ENCODE assay signal across 10 cellular contexts in the genomic region with DNA sequence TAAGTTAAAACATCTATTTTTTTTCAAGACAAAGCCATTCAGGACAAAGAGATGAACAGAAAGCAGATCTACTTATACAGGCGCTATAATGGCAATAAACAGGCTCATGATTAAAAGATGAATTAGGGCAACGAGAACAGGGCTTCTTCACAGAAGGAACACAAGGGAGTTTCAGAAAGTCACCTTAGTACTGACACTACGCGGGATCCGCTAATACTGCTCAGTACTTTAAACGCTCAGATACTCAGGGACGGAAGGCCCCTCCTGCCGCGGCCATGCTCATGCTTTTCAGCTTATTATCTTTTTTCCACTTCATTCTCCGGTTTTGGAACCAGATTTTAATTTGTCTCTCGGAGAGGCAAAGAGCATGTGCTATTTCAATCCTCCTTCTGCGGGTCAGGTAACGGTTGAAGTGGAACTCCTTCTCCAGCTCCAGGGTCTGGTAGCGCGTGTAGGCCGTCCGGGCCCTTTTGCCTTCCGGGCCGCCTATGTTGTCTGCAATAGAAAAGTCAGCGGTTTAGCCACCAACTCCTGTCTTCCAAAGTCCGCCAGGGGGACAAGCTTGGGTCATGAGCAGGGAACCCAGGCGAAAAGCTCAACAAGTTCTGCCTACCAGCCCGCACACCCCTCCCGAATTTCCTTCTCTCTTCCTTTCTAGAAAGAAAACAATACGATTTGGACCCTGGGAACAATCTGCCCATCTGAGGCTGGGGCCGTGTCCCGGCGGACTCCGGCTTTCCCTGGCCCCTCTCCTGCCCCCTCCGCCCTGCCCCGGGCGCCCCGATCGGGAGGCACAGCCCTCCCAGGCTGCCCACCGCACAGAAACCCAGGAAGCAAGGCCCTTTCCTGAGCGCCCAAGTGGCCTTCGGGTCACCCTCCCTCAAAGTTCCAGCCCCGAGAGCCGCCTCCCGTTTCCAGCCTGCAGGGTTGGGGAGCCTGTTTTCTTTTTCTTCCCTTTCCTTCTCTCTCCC. TPM values are rescaled to one million over a fixed set of nuclear protein-coding genes. Genes with fewer than 3 reads are reported as not detected.
DNase-seq lines count a peak whose midpoint lies in the region; ATAC-seq and TF ChIP-seq lines count a peak whose summit lies in the region.
"Had no signal": no experiment of that assay in that cellular context is flagged by ENCODE, and none has a peak within 500 bp of the region (broad histone marks: within the 10 kb centered on the region; RNA-seq: fewer than 3 reads in every experiment).

No MANE protein-coding gene starts in this region.

- H3K4me3 Mint-ChIP-seq in MCF 10A (ENCODE audit: unreplicated experiment) = peak overlapping the region; percentile 100
- H3K4me3 Mint-ChIP-seq: activated T-cell treated with anti-CD3 and anti-CD28 coated beads, Interleukin-2, amount 50 U/mL, for 4 hours had no signal

- TF ChIP-seq CTCF in MCF 10A (IDR thresholded peaks at IDR 0.05; ENCODE audit: unreplicated experiment) (peak; percentile 23), liver (IDR thresholded peaks at IDR 0.05; ENCODE audit: low read depth, low read length, missing input control) (peak; percentile 2), spleen (IDR thresholded peaks at IDR 0.05 in 8 of 11, conservative IDR thresholded peaks at IDR 0.05 in 3 of 11) (peak in 4 of 11 experiments; percentile 9 to 33 (median 24))

- H3K9me3 Mint-ChIP-seq in MCF 10A (ENCODE audit: unreplicated experiment) = no peaks in the 10 kb centered on the region
- H3K9me3 Mint-ChIP-seq: activated T-cell treated with anti-CD3 and anti-CD28 coated beads, Interleukin-2, amount 50 U/mL, for 4 hours had no signal

- intact Hi-C loops in MCF 10A (cut with micrococcal nuclease) = loop anchor here (5.0 kb wide), 3 partner anchors 475 to 940 kb away; partner anchors contain the start of genes CBX3 and HNRNPA2B1
- intact Hi-C loops in spleen (cut with DNase I; ENCODE audit: low total_unique reads) = loop anchor here (2.0 kb wide), 1 partner anchor 453 kb away; no protein-coding TSS in a partner anchor

- peaks cover 0 to 11% (median 0%) of the 10 kb centered on the region in 4 donors for H3K9me3 ChIP-seq in liver (ENCODE audit: control insufficient read depth in 4 of 4, low read length in 3 of 4)
- no peaks in the 10 kb centered on the region for H3K9me3 ChIP-seq in spleen

- H3K36me3 ChIP-seq in liver (ENCODE audit: control insufficient read depth in 4 of 4, insufficient read depth in 3 of 4, low read depth in 1 of 4, low read length in 3 of 4) = no peaks in the 10 kb centered on the region
- H3K36me3 ChIP-seq in spleen = no peaks in the 10 kb centered on the region

- peaks cover 29% of the 10 kb centered on the region for H3K36me3 Mint-ChIP-seq in MCF 10A (ENCODE audit: insufficient read depth, unreplicated experiment)

- POLR2A ChIA-PET in MCF 10A (lab: Yijun Ruan, JAX) (interaction anchor here (0.6 to 7.2 kb wide), 27 partner anchors 7 to 1216 kb away, joined by 3 to 459 read pairs (median 12); partner anchors contain the start of genes HNRNPA2B1, HOXA1, HOXA4 and HOXA9), HEK293T (lab: Yijun Ruan, JAX) (interaction anchor here (0.9 to 3.5 kb wide), 17 partner anchors 9 to 455 kb away, joined by 3 to 15 read pairs (median 5); partner anchors contain the start of genes HOXA11, HOXA3, HOXA4 and HOXA7)

- WGBS in liver = 24% methylated on average over 40 of the region's 40 CpGs
- WGBS in spleen, 5 donors = 53 to 80% (median 77%) methylated on average over 40 of the region's 40 CpGs

- peaks cover 0 to 14% (median 8%) of the 10 kb centered on the region in 4 donors for H3K4me1 ChIP-seq in liver (ENCODE audit: control insufficient read depth in 4 of 4, insufficient read depth in 4 of 4, low read length in 3 of 4)
- peaks cover 0 to 27% (median 3%) of the 10 kb centered on the region in 6 donors for H3K4me1 ChIP-seq in spleen

- H3K27me3 ChIP-seq in liver (ENCODE audit: control insufficient read depth in 4 of 4, insufficient read depth in 4 of 4, low read length in 3 of 4) = peaks cover 4 to 30% (median 14%) of the 10 kb centered on the region in 4 donors
- H3K27me3 ChIP-seq in spleen (replicated peaks in 1 of 7) = peaks cover 0 to 73% (median 17%) of the 10 kb centered on the region in 7 donors

- no peaks in the 10 kb centered on the region for H3K27me3 Mint-ChIP-seq in MCF 10A (ENCODE audit: insufficient read depth, unreplicated experiment)

- H3K27ac Mint-ChIP-seq in MCF 10A (ENCODE audit: low read depth, unreplicated experiment) = peak overlapping the region; percentile 99

- H3K4me3 ChIP-seq in liver (ENCODE audit: low read depth in 1 of 3, low read length in 3 of 3) = peak overlapping the region in 1 of 3 donors; percentile 45
- peak overlapping the region; percentile 44 to 77 (median 49) for H3K4me3 ChIP-seq in spleen

- CTCF ChIA-PET in MCF 10A (lab: Yijun Ruan, JAX) (interaction anchor here (0.6 to 6.7 kb wide), 20 partner anchors 8 to 772 kb away, joined by 3 to 190 read pairs (median 6); no protein-coding TSS in a partner anchor), HEK293T (lab: Yijun Ruan, JAX) (interaction anchor here (0.8 to 2.4 kb wide), 7 partner anchors 8 to 770 kb away, joined by 3 to 13 read pairs (median 4); no protein-coding TSS in a partner anchor)

- TF ChIP-seq POLR2A in spleen (IDR thresholded peaks at IDR 0.05) = no peak

- no peak overlapping the region for H3K9ac ChIP-seq in liver (ENCODE audit: low read depth in 1 of 2, low read length in 2 of 2)

- no peak for TF ChIP-seq RAD21 in liver (IDR thresholded peaks at IDR 0.05)

- DNase-seq in HuH-7.5 (ENCODE audit: low spot score) (peak; percentile 96), MCF 10A (ENCODE audit: unreplicated experiment) (peak; percentile 79), spleen (peak; percentile 68), HEK293T (ENCODE audit: extremely low spot score) (no peak), NCI-H2107 treated with DMSO at 0.1 percent for 48 hours (lab: John Stamatoyannopoulos, UW; ENCODE audit: unreplicated experiment) (no peak)
- DNase-seq: activated T-cell treated with anti-CD3 and anti-CD28 coated beads, Interleukin-2, amount 50 U/mL, for 4 hours had no signal

- no TSS peak for BruUV-seq in MCF 10A (replicated peaks; lab: Mats Ljungman, UMichigan)

- peaks cover 36% of the 10 kb centered on the region for H3K4me1 Mint-ChIP-seq in MCF 10A (ENCODE audit: insufficient read depth, unreplicated experiment)

- H3K27ac ChIP-seq in liver (ENCODE audit: low read depth in 1 of 2, low read length in 2 of 2) (peak overlapping the region in 1 of 2 donors; percentile 72), spleen (peak overlapping the region; percentile 66 to 95 (median 82))

- ATAC-seq in HG03095 (IDR thresholded peaks at IDR 0.05; ENCODE audit: unreplicated experiment) = no peak
- no peak for ATAC-seq in activated CD4-positive, CD25-positive, alpha-beta regulatory T cell treated with anti-CD3 and anti-CD28 coated beads, Interleukin-2, amount 50 U/mL, for 24 hours

TF ChIP-seq in liver, 16 proteins besides CTCF, POLR2A, EP300 and RAD21 (continues in another document):
- no peak for TF ChIP-seq NR2F2 (IDR thresholded peaks at IDR 0.05)
- no peak for TF ChIP-seq FOXA2 (IDR thresholded peaks at IDR 0.05)

TF ChIP-seq in HEK293T, 16 proteins besides CTCF, POLR2A, EP300 and RAD21:
- TF ChIP-seq BHLHE40 (IDR thresholded peaks at IDR 0.05; ENCODE audit: borderline replicate concordance) = no peak
- no peak for TF ChIP-seq L3MBTL2 (conservative IDR thresholded peaks at IDR 0.05)
- TF ChIP-seq SP1 (IDR thresholded peaks at IDR 0.05) = no peak
- no peak for TF ChIP-seq NFRKB (IDR thresholded peaks at IDR 0.05)
- no peak for TF ChIP-seq FOXM1 (IDR thresholded peaks at IDR 0.05; ENCODE audit: borderline replicate concordance)
- no peak for TF ChIP-seq CTBP1 (IDR thresholded peaks at IDR 0.05; ENCODE audit: borderline replicate concordance)
- no peak for TF ChIP-seq ELF4 (IDR thresholded peaks at IDR 0.05)
- TF ChIP-seq SUZ12 (IDR thresholded peaks at IDR 0.05) = no peak
- TF ChIP-seq FOXA1 (IDR thresholded peaks at IDR 0.05) = no peak
- no peak for TF ChIP-seq PKNOX1 (IDR thresholded peaks at IDR 0.05)
- no peak for TF ChIP-seq HDGF (IDR thresholded peaks at IDR 0.05; ENCODE audit: borderline replicate concordance)
- no peak for TF ChIP-seq LEF1 (IDR thresholded peaks at IDR 0.05; ENCODE audit: borderline replicate concordance)
- no peak for TF ChIP-seq TARDBP (IDR thresholded peaks at IDR 0.05)
- no peak for TF ChIP-seq FOXK2 (IDR thresholded peaks at IDR 0.05)
- no peak for TF ChIP-seq ARNT (IDR thresholded peaks at IDR 0.05)
- TF ChIP-seq ZNF384 (IDR thresholded peaks at IDR 0.05) = no peak

RNA-seq across cellular contexts. Expression of gene HOXA5, which starts 1.6 kb away (rescaled TPM):
- 7.4 and 8.8 TPM in 2 replicates for total RNA-seq in MCF 10A (2022)
- 1 to 10 TPM in 1 of 2 donors, under 1 TPM in 1; 0.42 to 2.1 TPM for total RNA-seq in liver
- under 1 TPM; 0.40 to 0.90 TPM for polyA plus RNA-seq in liver
- total RNA-seq in spleen = 1 to 10 TPM; 3.0 to 9.3 (median 6.9) TPM
- polyA plus RNA-seq in spleen = 1 to 10 TPM; 1.6 to 2.3 (median 2.2) TPM
- total RNA-seq: activated T-cell treated with anti-CD3 and anti-CD28 coated beads, Interleukin-2, amount 50 U/mL, for 4 hours; frontal cortex had no signal

RNA-seq across cellular contexts. Expression of gene HOXA6, which starts 5.7 kb away (rescaled TPM):
- total RNA-seq in MCF 10A (2022) (0.96 and 2.0 TPM in 2 replicates), liver (under 1 TPM in 1 of 2 donors, not detected in 1; 0.23 TPM), spleen (1 to 10 TPM in 5 of 7 donors, under 1 TPM in 2; 0.38 to 2.0 (median 1.4) TPM)
- polyA plus RNA-seq in liver (not detected), spleen (under 1 TPM in 1 of 3 donors, not detected in 2; 0.26 TPM)
- total RNA-seq: activated T-cell treated with anti-CD3 and anti-CD28 coated beads, Interleukin-2, amount 50 U/mL, for 4 hours; frontal cortex had no signal

RNA-seq across cellular contexts. Expression of gene HOXA3, which starts 10.5 kb away (rescaled TPM):
- total RNA-seq in MCF 10A (2022) (8.2 and 14.0 TPM in 2 replicates), liver (under 1 TPM; 0.17 to 0.28 TPM), spleen (1 to 10 TPM in 5 of 7 donors, under 1 TPM in 2; 0.51 to 6.1 (median 2.2) TPM)
- polyA plus RNA-seq in liver (under 1 TPM; 0.11 to 0.23 TPM), spleen (1 to 10 TPM in 1 of 3 donors, under 1 TPM in 2; 0.57 to 1.4 (median 0.62) TPM)
- total RNA-seq: activated T-cell treated with anti-CD3 and anti-CD28 coated beads, Interleukin-2, amount 50 U/mL, for 4 hours; frontal cortex had no signal

RNA-seq across cellular contexts. Expression of gene HOXA4, which starts 11.3 kb away (rescaled TPM):
- 2.6 and 3.7 TPM in 2 replicates for total RNA-seq in MCF 10A (2022)
- under 1 TPM; 0.17 to 0.28 TPM for total RNA-seq in liver
- polyA plus RNA-seq in liver = 1 to 10 TPM in 1 of 2 donors, under 1 TPM in 1; 0.32 to 1.1 TPM
- total RNA-seq in spleen = 10 to 100 TPM in 1 of 7 donors, 1 to 10 TPM in 6; 2.7 to 10.8 (median 4.6) TPM
- polyA plus RNA-seq in spleen = 1 to 10 TPM; 2.1 to 5.9 (median 3.6) TPM
- total RNA-seq: frontal cortex had no signal

RNA-seq across cellular contexts. Expression of gene HOXA7, which starts 14.6 kb away (rescaled TPM):
- total RNA-seq in MCF 10A (2022) (0.29 and 0.44 TPM in 2 replicates), liver (under 1 TPM; under 0.01 to 0.05 TPM), spleen (1 to 10 TPM; 1.0 to 8.0 (median 2.6) TPM)
- polyA plus RNA-seq in liver (not detected), spleen (1 to 10 TPM in 1 of 3 donors, under 1 TPM in 2; 0.55 to 1.4 (median 0.80) TPM)
- total RNA-seq: activated T-cell treated with anti-CD3 and anti-CD28 coated beads, Interleukin-2, amount 50 U/mL, for 4 hours; frontal cortex had no signal

Comparison
In these comparisons a context has a peak if more than half of its experiments do, and no peak if none do; other contexts are left out.
1. DNase-seq: peak in HuH-7.5 (single experiment), MCF 10A (single experiment) and spleen (single experiment); none in HEK293T (single experiment) and NCI-H2107 treated with DMSO at 0.1 percent for 48 hours (single experiment).